ENCODE assay signal across 8 cellular contexts in the genomic region with DNA sequence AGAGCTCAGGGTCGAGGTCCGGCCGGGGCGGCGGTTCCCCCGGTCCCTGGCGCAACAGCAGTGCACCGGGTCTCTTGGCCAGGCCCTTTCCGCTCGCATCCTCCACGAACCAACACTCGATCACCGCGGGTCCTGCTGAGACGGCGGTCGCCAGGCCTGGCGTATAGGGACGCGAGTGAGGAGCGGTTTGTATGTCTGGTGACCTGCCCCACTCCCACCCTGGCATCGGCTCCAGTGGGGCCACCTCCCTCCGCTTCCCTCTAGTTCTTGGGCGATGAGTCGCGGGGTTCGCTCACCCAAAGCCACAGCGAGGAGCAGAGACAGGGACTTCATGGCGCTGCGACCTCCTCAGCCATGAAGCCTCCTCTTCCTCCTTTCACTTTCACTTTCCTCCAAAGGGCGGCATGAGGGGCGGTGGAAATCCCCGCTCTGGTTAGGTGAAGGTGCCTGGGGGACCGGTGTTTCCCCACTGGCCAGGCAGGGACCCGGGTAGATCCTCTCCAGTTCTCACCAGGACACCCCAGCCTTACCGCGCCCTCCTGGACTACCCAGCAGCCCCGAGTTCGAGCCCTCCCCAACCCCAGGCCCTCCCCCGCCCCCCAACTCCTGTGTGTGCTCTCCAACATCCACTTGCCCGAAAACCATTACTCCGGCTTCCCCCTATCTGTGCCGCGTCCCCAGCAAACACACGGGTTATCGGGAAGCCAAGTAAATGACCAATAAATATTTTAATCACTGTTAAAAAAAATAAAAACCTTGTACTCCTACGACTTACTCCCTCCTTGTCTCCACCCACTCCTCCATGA. TPM values are rescaled to one million over a fixed set of nuclear protein-coding genes. Genes with fewer than 3 reads are reported as not detected.
DNase-seq lines count a peak whose midpoint lies in the region; ATAC-seq and TF ChIP-seq lines count a peak whose summit lies in the region.

A gene (minus strand): TSS at position 370 of the 806 bp plus-strand sequence. CDS start 37 bp downstream, at position 333.

- H3K9ac ChIP-seq in colonic mucosa (ENCODE audit: low read depth in 2 of 2, low read length in 2 of 2) = peak within 1 kb of the TSS; percentile 89 to 99

- no peak for ATAC-seq in HG02840 (IDR thresholded peaks at IDR 0.05; ENCODE audit: low FRiP score, unreplicated experiment)

- peak; percentile 61 for DNase-seq in G401 (ENCODE audit: low spot score)
- peak; percentile 29 for DNase-seq in HCEC 1CT
- peak; percentile 51 for DNase-seq in NCI-H2029 treated with DMSO at 0.1 percent for 48 hours (lab: John Stamatoyannopoulos, UW)
- peak; percentile 85 to 86 for DNase-seq in activated CD4-positive, alpha-beta T cell treated with anti-CD3 and anti-CD28 coated beads for 4 hours
- peak; percentile 76 for DNase-seq in colonic mucosa
- DNase-seq in stimulated activated CD4-positive, alpha-beta T cell treated with anti-CD3 and anti-CD28 coated beads, Interleukin-1b, Interleukin-23, amount 100 ng/mL, for 1 hour (ENCODE audit: low read depth in 2 of 2) = peak; percentile 62

- in situ Hi-C loops in G401 (cut with HindIII; ENCODE audit: low sequenced_read_pairs) = no loop called here

- no peak for TF ChIP-seq CTCF in colonic mucosa (IDR thresholded peaks at IDR 0.05)

- peak within 1 kb of the TSS; percentile 79 for H3K4me3 ChIP-seq in colonic mucosa

- intact Hi-C loops in colonic mucosa (cut with DNase I) = loop anchor here (10.0 kb wide), 1 partner anchor 101 kb away; a partner anchor contains a TSS

- H3K9me3 ChIP-seq in colonic mucosa = no peaks in the 10 kb centered on the region

- H3K4me1 ChIP-seq in colonic mucosa = peaks cover 21% of the 10 kb centered on the region

- H3K27ac ChIP-seq in colonic mucosa (peak within 1 kb of the TSS; percentile 100), layer of hippocampus (ENCODE audit: low read depth, low read length) (peak within 1 kb of the TSS; percentile 94)

- no peaks in the 10 kb centered on the region for H3K27me3 ChIP-seq in colonic mucosa
- H3K27me3 ChIP-seq in layer of hippocampus (ENCODE audit: control insufficient read depth, insufficient read depth, low read length) = no peaks in the 10 kb centered on the region

- H3K36me3 ChIP-seq in colonic mucosa = no peaks in the 10 kb centered on the region

RNA-seq across cellular contexts. Expression of the gene that starts here (rescaled TPM):
- total RNA-seq in G401 (2014; rRNA removed; shearing (Covaris generic)) = 29.8 and 32.7 TPM in 2 replicates
- total RNA-seq in colonic mucosa = 100 to 1,000 TPM; 204 to 235 TPM

Comparison
In these comparisons a context has a peak if more than half of its experiments do, and no peak if none do; other contexts are left out.
1. DNase-seq: peak in every context shown above with its lines; median percentile 86 in activated CD4-positive, alpha-beta T cell treated with anti-CD3 and anti-CD28 coated beads for 4 hours; 76 in colonic mucosa; 62 in stimulated activated CD4-positive, alpha-beta T cell treated with anti-CD3 and anti-CD28 coated beads, Interleukin-1b, Interleukin-23, amount 100 ng/mL, for 1 hour; 61 in G401; 51 in NCI-H2029 treated with DMSO at 0.1 percent for 48 hours; 29 in HCEC 1CT.